Comparison of ENCODE assay signal across 8 cellular contexts in the genomic region with DNA sequence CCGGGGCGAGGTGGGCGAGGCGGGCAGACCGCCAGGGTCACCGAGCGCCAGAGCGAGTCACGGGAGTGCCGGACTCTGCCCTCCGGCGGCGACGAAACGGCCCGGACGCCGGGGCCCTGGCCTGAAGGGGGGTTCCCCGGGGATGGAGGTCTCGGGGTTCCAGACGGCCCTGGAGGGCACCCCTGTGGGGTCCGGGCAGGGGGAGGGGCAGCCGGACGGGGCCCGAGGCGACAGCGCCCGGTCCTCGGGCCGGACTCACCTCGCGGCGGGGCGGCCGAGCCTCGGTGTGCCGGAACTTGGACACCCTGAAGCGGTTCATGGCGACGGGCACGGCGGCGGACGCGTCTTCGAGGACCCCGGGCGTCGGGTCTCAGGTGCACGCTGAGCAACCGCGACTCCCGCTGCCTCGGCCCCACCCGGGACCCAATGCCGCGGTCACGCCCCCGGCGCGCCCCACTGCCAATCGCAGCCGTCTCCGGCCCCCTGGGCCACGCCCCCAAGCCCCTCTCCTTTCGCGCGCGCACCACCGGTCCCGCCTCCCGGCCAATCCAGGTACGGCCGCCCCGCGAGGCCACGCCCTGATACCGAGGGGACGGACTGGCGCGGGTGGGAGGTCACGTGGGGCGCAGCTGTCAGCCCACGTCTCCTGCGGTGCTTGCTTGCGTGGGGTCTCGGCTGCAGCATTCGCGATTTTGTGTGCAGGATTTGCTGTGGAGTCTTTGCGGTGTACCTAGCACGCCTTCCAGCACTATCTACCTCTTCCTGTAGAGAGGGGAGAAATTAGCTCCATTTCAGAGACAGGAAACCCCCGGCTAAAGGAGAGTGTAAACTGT. TPM values are rescaled to one million over a fixed set of nuclear protein-coding genes. Genes with fewer than 3 reads are reported as not detected.
DNase-seq lines count a peak whose midpoint lies in the region; ATAC-seq and TF ChIP-seq lines count a peak whose summit lies in the region.

A gene (minus strand): TSS at position 397 of the 833 bp plus-strand sequence. CDS start 78 bp downstream, at position 319.

- H3K36me3 ChIP-seq in DND-41 (ENCODE audit: insufficient read depth, low read length) (peaks cover 22% of the 10 kb centered on the region), GM23248 (ENCODE audit: low read depth) (no peaks in the 10 kb centered on the region)
- peaks cover 4 to 20% (median 9%) of the 10 kb centered on the region in 3 experiments for H3K36me3 ChIP-seq in naive thymus-derived CD4-positive, alpha-beta T cell (ENCODE audit: control insufficient read depth in 2 of 3, insufficient read depth in 3 of 3, low read length in 3 of 3)

- CTCF ChIA-PET in naive thymus-derived CD4-positive, alpha-beta T cell (lab: Charles Lee), result interaction anchor here (1.2 to 2.4 kb wide), 4 partner anchors 12 to 209 kb away, joined by 3 to 7 read pairs (median 4); no protein-coding TSS in a partner anchor

- H4K20me1 ChIP-seq in DND-41 (ENCODE audit: insufficient read depth, low read length) (peaks cover 37% of the 10 kb centered on the region), GM23248 (ENCODE audit: insufficient read depth) (no peaks in the 10 kb centered on the region)

- H3K36me3 Mint-ChIP-seq in activated T-helper 1 cell treated with anti-CD3 and anti-CD28 coated beads, Interleukin-12 subunit alpha, Interleukin-12 subunit beta, Interleukin-2, Interleukin-4 antibody, amounts not matched to agents 30 ng/mL and 10 ng/mL and 1 ng/mL, durations not matched to agents 14 hours and 24 hours and 36 hours (ENCODE audit: low read depth), result peaks cover 9% of the 10 kb centered on the region
- peaks cover 0 to 19% (median 0%) of the 10 kb centered on the region in 5 donors for H3K36me3 Mint-ChIP-seq in naive thymus-derived CD4-positive, alpha-beta T cell
- H3K36me3 Mint-ChIP-seq in stimulated activated memory B cell treated with anti-CD40 and anti-IgM and Interleukin-4, amounts not matched to agents 10 μg/mL and 1 μg/mL and 100 μg/mL, for 72 hours, result peaks cover 4% of the 10 kb centered on the region

- H3K4me2 ChIP-seq in DND-41 (ENCODE audit: insufficient read depth, low read length) (peak within 1 kb of the TSS; percentile 80), GM23248 (ENCODE audit: unreplicated experiment) (peak within 1 kb of the TSS; percentile 86)

- H3K27me3 Mint-ChIP-seq in activated T-helper 1 cell treated with anti-CD3 and anti-CD28 coated beads, Interleukin-12 subunit alpha, Interleukin-12 subunit beta, Interleukin-2, Interleukin-4 antibody, amounts not matched to agents 30 ng/mL and 10 ng/mL and 1 ng/mL, durations not matched to agents 14 hours and 24 hours and 36 hours (ENCODE audit: insufficient read depth), result peaks cover 7% of the 10 kb centered on the region
- H3K27me3 Mint-ChIP-seq in naive thymus-derived CD4-positive, alpha-beta T cell, result peaks cover 0 to 9% (median 0%) of the 10 kb centered on the region in 5 donors
- H3K27me3 Mint-ChIP-seq in stimulated activated memory B cell treated with anti-CD40 and anti-IgM and Interleukin-4, amounts not matched to agents 10 μg/mL and 1 μg/mL and 100 μg/mL, for 72 hours, result no peaks in the 10 kb centered on the region

- peaks cover 37% of the 10 kb centered on the region for H3K4me1 ChIP-seq in DND-41 (ENCODE audit: insufficient read depth, low read length)
- 0 out of 2 replicates have a peak, but pooled peaks cover 6% of the 10 kb centered on the region for H3K4me1 ChIP-seq in GM23248 (ENCODE audit: insufficient read depth)
- H3K4me1 ChIP-seq in naive thymus-derived CD4-positive, alpha-beta T cell (ENCODE audit: control insufficient read depth in 2 of 2, insufficient read depth in 2 of 2, low read length in 2 of 2), result peaks cover 26 to 33% of the 10 kb centered on the region in 2 donors

- no peaks in the 10 kb centered on the region for H3K27me3 ChIP-seq in DND-41 (ENCODE audit: insufficient read depth, low read length, poor library complexity)
- no peaks in the 10 kb centered on the region for H3K27me3 ChIP-seq in GM23248 (replicated peaks; ENCODE audit: insufficient read depth)
- H3K27me3 ChIP-seq in naive thymus-derived CD4-positive, alpha-beta T cell (ENCODE audit: control insufficient read depth in 2 of 2, insufficient read depth in 2 of 2, low read length in 2 of 2), result no peaks in the 10 kb centered on the region

- no peak for TF ChIP-seq CTCF in DND-41 (IDR thresholded peaks at IDR 0.05; ENCODE audit: borderline replicate concordance, extremely low read depth, low read length, poor library complexity, severe bottlenecking)

- H3K4me3 ChIP-seq in DND-41 (ENCODE audit: low read depth in 1 of 2, low read length in 2 of 2), result peak within 1 kb of the TSS; percentile 58 to 73
- peak within 1 kb of the TSS; percentile 87 for H3K4me3 ChIP-seq in GM23248
- peak within 1 kb of the TSS; percentile 71 for H3K4me3 ChIP-seq in naive thymus-derived CD4-positive, alpha-beta T cell (ENCODE audit: low read length)

- H3F3A ChIP-seq in GM23248 (ENCODE audit: insufficient read depth), result peaks cover 11% of the 10 kb centered on the region; the same call in 1 of the 2 replicates

- H3K9me3 Mint-ChIP-seq in activated T-helper 1 cell treated with anti-CD3 and anti-CD28 coated beads, Interleukin-12 subunit alpha, Interleukin-12 subunit beta, Interleukin-2, Interleukin-4 antibody, amounts not matched to agents 30 ng/mL and 10 ng/mL and 1 ng/mL, durations not matched to agents 14 hours and 24 hours and 36 hours, result no peaks in the 10 kb centered on the region
- H3K9me3 Mint-ChIP-seq in naive thymus-derived CD4-positive, alpha-beta T cell, result peaks cover 0 to 4% (median 0%) of the 10 kb centered on the region in 11 donors
- H3K9me3 Mint-ChIP-seq in stimulated activated memory B cell treated with anti-CD40 and anti-IgM and Interleukin-4, amounts not matched to agents 10 μg/mL and 1 μg/mL and 100 μg/mL, for 72 hours, result no peaks in the 10 kb centered on the region

- no peaks in the 10 kb centered on the region for H3K9me2 ChIP-seq in GM23248 (ENCODE audit: insufficient read depth)

- H3K27ac Mint-ChIP-seq in activated T-helper 1 cell treated with anti-CD3 and anti-CD28 coated beads, Interleukin-12 subunit alpha, Interleukin-12 subunit beta, Interleukin-2, Interleukin-4 antibody, amounts not matched to agents 30 ng/mL and 10 ng/mL and 1 ng/mL, durations not matched to agents 14 hours and 24 hours and 36 hours, result peak within 1 kb of the TSS; percentile 92
- H3K27ac Mint-ChIP-seq in naive thymus-derived CD4-positive, alpha-beta T cell, result peak within 1 kb of the TSS; percentile 91 to 99 (median 98)
- H3K27ac Mint-ChIP-seq in stimulated activated memory B cell treated with anti-CD40 and anti-IgM and Interleukin-4, amounts not matched to agents 10 μg/mL and 1 μg/mL and 100 μg/mL, for 72 hours, result peak within 1 kb of the TSS; percentile 88

- peaks cover 49% of the 10 kb centered on the region for H3K79me2 ChIP-seq in DND-41 (ENCODE audit: insufficient read depth, low read length)
- H3K79me2 ChIP-seq in GM23248 (ENCODE audit: insufficient read depth), result peaks cover 38% of the 10 kb centered on the region

- intact Hi-C loops in activated T-helper 1 cell treated with anti-CD3 and anti-CD28 coated beads, Interleukin-12 subunit alpha, Interleukin-12 subunit beta, Interleukin-2, Interleukin-4 antibody, amounts not matched to agents 30 ng/mL and 10 ng/mL and 1 ng/mL, durations not matched to agents 14 hours and 24 hours and 36 hours (cut with micrococcal nuclease), result loop anchor here (1.0 to 5.0 kb wide), 2 partner anchors 9 to 234 kb away; a partner anchor contains a TSS
- intact Hi-C loops in naive thymus-derived CD4-positive, alpha-beta T cell (cut with micrococcal nuclease), result loop anchor here (1.0 to 10.0 kb wide), 13 partner anchors 9 to 534 kb away; a partner anchor contains a TSS

- 1 to 2% methylated on average over 35 to 49 of the region's 92 CpGs for WGBS in GM23248 (ENCODE audit: low coverage in 1 of 2, low lambda C conversion rate in 2 of 2, missing lambda C conversion rate in 2 of 2), 2 experiments

- peaks cover 16% of the 10 kb centered on the region for H3K4me1 Mint-ChIP-seq in activated T-helper 1 cell treated with anti-CD3 and anti-CD28 coated beads, Interleukin-12 subunit alpha, Interleukin-12 subunit beta, Interleukin-2, Interleukin-4 antibody, amounts not matched to agents 30 ng/mL and 10 ng/mL and 1 ng/mL, durations not matched to agents 14 hours and 24 hours and 36 hours (ENCODE audit: low read depth)
- H3K4me1 Mint-ChIP-seq in naive thymus-derived CD4-positive, alpha-beta T cell, result peaks cover 18 to 43% (median 38%) of the 10 kb centered on the region in 7 donors
- peaks cover 26% of the 10 kb centered on the region for H3K4me1 Mint-ChIP-seq in stimulated activated memory B cell treated with anti-CD40 and anti-IgM and Interleukin-4, amounts not matched to agents 10 μg/mL and 1 μg/mL and 100 μg/mL, for 72 hours

- POLR2A ChIA-PET in naive thymus-derived CD4-positive, alpha-beta T cell (lab: Charles Lee), result interaction anchor here (0.6 to 4.5 kb wide), 16 partner anchors 8 to 665 kb away, joined by 3 to 19 read pairs (median 4); a partner anchor contains a TSS

- peak within 1 kb of the TSS; percentile 89 for H3K9ac ChIP-seq in DND-41 (ENCODE audit: low read depth, low read length)
- peak within 1 kb of the TSS; percentile 79 for H3K9ac ChIP-seq in GM23248

- peak within 1 kb of the TSS; percentile 74 for H3K27ac ChIP-seq in DND-41 (ENCODE audit: low read length)
- peak within 1 kb of the TSS; percentile 36; the same call in 1 of the 2 replicates for H3K27ac ChIP-seq in GM23248
- H3K27ac ChIP-seq in naive thymus-derived CD4-positive, alpha-beta T cell (ENCODE audit: low read depth, low read length), result peak within 1 kb of the TSS; percentile 98

- DNase-seq in DND-41 (peak; percentile 98), GM23248 (peak; percentile 93), LHCN-M2 (ENCODE audit: low read depth) (peak; percentile 88), RKO (ENCODE audit: low spot score) (peak; percentile 87), fibroblast of gingiva (ENCODE audit: low read depth) (peak; percentile 84)
- DNase-seq in activated T-helper 1 cell treated with anti-CD3 and anti-CD28 coated beads, Interleukin-12 subunit alpha, Interleukin-12 subunit beta, Interleukin-2, Interleukin-4 antibody, amounts not matched to agents 30 ng/mL and 10 ng/mL and 1 ng/mL, durations not matched to agents 14 hours and 24 hours and 36 hours (ENCODE audit: low spot score), result peak; percentile 99
- DNase-seq in naive thymus-derived CD4-positive, alpha-beta T cell, result peak; percentile 98 to 100 (median 99)

- H3K4me3 Mint-ChIP-seq in activated T-helper 1 cell treated with anti-CD3 and anti-CD28 coated beads, Interleukin-12 subunit alpha, Interleukin-12 subunit beta, Interleukin-2, Interleukin-4 antibody, amounts not matched to agents 30 ng/mL and 10 ng/mL and 1 ng/mL, durations not matched to agents 14 hours and 24 hours and 36 hours, result peak within 1 kb of the TSS; percentile 90
- H3K4me3 Mint-ChIP-seq in naive thymus-derived CD4-positive, alpha-beta T cell, result peak within 1 kb of the TSS; percentile 88 to 98 (median 95)
- H3K4me3 Mint-ChIP-seq in stimulated activated memory B cell treated with anti-CD40 and anti-IgM and Interleukin-4, amounts not matched to agents 10 μg/mL and 1 μg/mL and 100 μg/mL, for 72 hours, result peak within 1 kb of the TSS; percentile 88

- H2AFZ ChIP-seq in DND-41 (ENCODE audit: low read depth, low read length) (peak within 1 kb of the TSS; percentile 76), GM23248 (peak within 1 kb of the TSS; percentile 86)

- H3K9me3 ChIP-seq in DND-41 (ENCODE audit: insufficient read depth, low read length, severe bottlenecking) (no peaks in the 10 kb centered on the region), GM23248 (ENCODE audit: low read depth) (no peaks in the 10 kb centered on the region)
- H3K9me3 ChIP-seq in naive thymus-derived CD4-positive, alpha-beta T cell (ENCODE audit: control insufficient read depth in 2 of 3, low read length in 3 of 3), result no peaks in the 10 kb centered on the region

- in situ Hi-C loops in GM23248 (cut with MboI), result no loop called here

- peak; percentile 92 for ATAC-seq in DND-41 (ENCODE audit: insufficient read depth, low read depth)
- ATAC-seq in naive thymus-derived CD4-positive, alpha-beta T cell, result peak; percentile 89
- peak; percentile 93 for ATAC-seq in stimulated activated memory B cell treated with anti-CD40 and anti-IgM and Interleukin-4, amounts not matched to agents 10 μg/mL and 1 μg/mL and 100 μg/mL, for 72 hours

RNA-seq across cellular contexts. Expression of the gene that starts here (rescaled TPM):
- total RNA-seq in GM23248 (2014; rRNA removed; shearing (Covaris generic)), result 13.2 and 27.7 TPM in 2 replicates
- polyA plus RNA-seq in GM23248 (2016; fragmentation: Nextera tagmentation; extraction: Ambion mirVana), result 5.9 and 7.3 TPM in 2 replicates
- 23.7 and 34.8 TPM in 2 replicates for total RNA-seq in LHCN-M2 (2014; rRNA removed)
- polyA plus RNA-seq in LHCN-M2 (2012), result 14.7 TPM
- 87.9 and 90.8 TPM in 2 replicates for total RNA-seq in activated T-helper 1 cell treated with anti-CD3 and anti-CD28 coated beads, Interleukin-12 subunit alpha, Interleukin-12 subunit beta, Interleukin-2, Interleukin-4 antibody, amounts not matched to agents 30 ng/mL and 10 ng/mL and 1 ng/mL, durations not matched to agents 14 hours and 24 hours and 36 hours
- 100 to 1,000 TPM; 114 to 572 (median 165) TPM for total RNA-seq in naive thymus-derived CD4-positive, alpha-beta T cell
- 10 to 100 TPM; 29.6 to 62.5 TPM for polyA plus RNA-seq in naive thymus-derived CD4-positive, alpha-beta T cell

Comparison
In these comparisons a context has a peak if more than half of its experiments do, and no peak if none do; other contexts are left out.
1. Peak in every context shown above with its lines: DNase-seq, ATAC-seq, H3K4me3 ChIP-seq and H3K27ac ChIP-seq.
2. H3K27ac ChIP-seq: peak in every context shown above with its lines; median percentile 98 in naive thymus-derived CD4-positive, alpha-beta T cell; 74 in DND-41; 36 in GM23248.